ENCODE assay signal across 20 cellular contexts in the genomic region with DNA sequence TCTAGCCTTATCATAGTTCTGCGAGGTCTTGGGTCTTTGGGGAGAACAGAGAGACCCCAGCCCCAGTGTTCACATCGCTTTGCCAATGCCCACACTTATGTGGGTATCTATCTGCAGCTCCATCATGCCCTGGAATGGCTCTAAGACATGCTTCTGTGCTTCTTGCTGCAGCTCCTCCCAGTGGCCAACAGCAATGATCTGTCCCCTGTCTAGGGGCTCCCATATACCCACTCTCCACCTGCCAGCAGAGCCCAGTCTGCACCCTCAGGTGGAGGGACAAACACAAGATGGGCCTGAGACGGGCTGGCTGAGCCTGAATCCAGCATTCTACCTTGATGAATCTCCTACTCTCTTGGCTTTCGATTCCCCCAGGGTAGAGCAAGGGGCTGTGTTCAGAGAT. TPM values are rescaled to one million over a fixed set of nuclear protein-coding genes. Genes with fewer than 3 reads are reported as not detected.
A peak's percentile ranks its signal among the peaks of the same experiment; 100 is the strongest.
DNase-seq lines count a peak whose midpoint lies in the region; ATAC-seq, FAIRE-seq and TF ChIP-seq lines count a peak whose summit lies in the region.
"Had no signal": no experiment of that assay in that cellular context is flagged by ENCODE, and none has a peak within 500 bp of the region (broad histone marks: within the 10 kb centered on the region; RNA-seq: fewer than 3 reads in every experiment).

No MANE protein-coding gene starts in this region.

- in situ Hi-C loops in GM12878 (cut with MboI), result no loop called here

- peak; percentile 35 to 42 (median 35); a peak in 5 of 6 replicates for TF ChIP-seq CTCF in GM12878 (IDR thresholded peaks at IDR 0.05 in 2 of 3, conservative IDR thresholded peaks at IDR 0.05 in 1 of 3; ENCODE audit: control insufficient read depth in 2 of 3, extremely low read depth in 1 of 3, insufficient read depth in 1 of 3, low read depth in 3 of 3, low read length in 3 of 3)

- no peaks in the 10 kb centered on the region for H3K9me3 Mint-ChIP-seq in activated CD4-positive, alpha-beta T cell treated with anti-CD3 and anti-CD28 coated beads, Interleukin-2, amount 10 ng/mL, durations not matched to agents 24 days and 14 days
- H3K9me3 Mint-ChIP-seq: CD4-positive, alpha-beta T cell; T-cell had no signal

- no peak overlapping the region for H3K4me3 ChIP-seq in GM12878
- H3K4me3 ChIP-seq: breast epithelium, uterus had no signal

- BruUV-seq in GM12878 (replicated peaks; lab: Mats Ljungman, UMichigan), result no TSS peak

- no peak overlapping the region for H3K4me2 ChIP-seq in GM12878 (ENCODE audit: control insufficient read depth, insufficient read depth)

- SMC1A ChIA-PET in GM12878 (lab: Charles Lee; ENCODE audit: uncharacterized antibody, unreplicated experiment), result interaction anchor here (0.5 to 2.2 kb wide), 4 partner anchors 50 to 148 kb away, joined by 3 to 10 read pairs (median 6); no protein-coding TSS in a partner anchor

- no peak for TF ChIP-seq EP300 in GM12878 (IDR thresholded peaks at IDR 0.05; ENCODE audit: borderline replicate concordance in 1 of 2, control insufficient read depth in 1 of 2, low read depth in 2 of 2, low read length in 2 of 2)

- CTCF ChIA-PET in GM12878 (lab: Yijun Ruan, JAX), result interaction anchor here (0.8 to 4.3 kb wide), 12 partner anchors 10 to 322 kb away, joined by 3 to 26 read pairs (median 4); no protein-coding TSS in a partner anchor

- H3K27me3 Mint-ChIP-seq in activated CD4-positive, alpha-beta T cell treated with anti-CD3 and anti-CD28 coated beads, Interleukin-2, amount 10 ng/mL, durations not matched to agents 24 days and 14 days, result peaks cover 15% of the 10 kb centered on the region

- no peak overlapping the region for H2AFZ ChIP-seq in GM12878 (ENCODE audit: control insufficient read depth, low read depth, low read length)

- POLR2A ChIA-PET in GM12878 (lab: Charles Lee), result no interaction called here

- no peaks in the 10 kb centered on the region; the same call in 2 of the 3 replicates for H3K9me3 ChIP-seq in GM12878 (replicated peaks; ENCODE audit: control insufficient read depth, insufficient read depth, low read length)
- H3K9me3 ChIP-seq: uterus had no signal

- H3K4me1 ChIP-seq in GM12878 (ENCODE audit: control insufficient read depth, insufficient read depth, low read length), result no peaks in the 10 kb centered on the region
- H3K4me1 ChIP-seq: breast epithelium had no signal

- H4K20me1 ChIP-seq in GM12878 (ENCODE audit: control insufficient read depth, insufficient read depth), result no peaks in the 10 kb centered on the region

- FAIRE-seq in GM12878 (lab: Jason Lieb, UNC), result no peak
- FAIRE-seq: endometrium had no signal

- no peak overlapping the region for H3K9ac ChIP-seq in GM12878 (ENCODE audit: control insufficient read depth, insufficient read depth, low read length)

- H3K4me3 Mint-ChIP-seq in activated CD4-positive, alpha-beta T cell treated with anti-CD3 and anti-CD28 coated beads, Interleukin-2, amount 10 ng/mL, durations not matched to agents 24 days and 14 days, result no peak overlapping the region
- H3K4me3 Mint-ChIP-seq: activated naive CD8-positive, alpha-beta T cell; CD4-positive, alpha-beta T cell; T-cell had no signal

- no peak overlapping the region for H3K27ac ChIP-seq in GM12878 (ENCODE audit: control insufficient read depth, insufficient read depth)
- H3K27ac ChIP-seq: breast epithelium had no signal

- H3K27me3 ChIP-seq in GM12878 (replicated peaks in 1 of 2; ENCODE audit: control insufficient read depth in 2 of 2, insufficient read depth in 2 of 2, low read length in 1 of 2), result no peaks in the 10 kb centered on the region; a peak in 1 of 4 replicates
- H3K27me3 ChIP-seq: breast epithelium, uterus had no signal

- no peak overlapping the region for H3K27ac Mint-ChIP-seq in activated CD4-positive, alpha-beta T cell treated with anti-CD3 and anti-CD28 coated beads, Interleukin-2, amount 10 ng/mL, durations not matched to agents 24 days and 14 days
- H3K27ac Mint-ChIP-seq: activated naive CD8-positive, alpha-beta T cell; CD4-positive, alpha-beta T cell; T-cell had no signal

- RAD21 ChIA-PET in GM12878 (lab: Charles Lee; ENCODE audit: unreplicated experiment), result interaction anchor here (0.6 to 1.4 kb wide), 6 partner anchors 11 to 323 kb away, joined by 3 to 12 read pairs (median 4); no protein-coding TSS in a partner anchor

- no peaks in the 10 kb centered on the region for H3K36me3 ChIP-seq in GM12878 (ENCODE audit: control insufficient read depth in 2 of 2, insufficient read depth in 2 of 2, low read length in 1 of 2)
- H3K36me3 ChIP-seq: breast epithelium, uterus had no signal

- no peaks in the 10 kb centered on the region for H3K4me1 Mint-ChIP-seq in activated CD4-positive, alpha-beta T cell treated with anti-CD3 and anti-CD28 coated beads, Interleukin-2, amount 10 ng/mL, durations not matched to agents 24 days and 14 days
- H3K4me1 Mint-ChIP-seq: T-cell had no signal

- intact Hi-C loops in activated CD4-positive, alpha-beta T cell treated with anti-CD3 and anti-CD28 coated beads, Interleukin-2, amount 10 ng/mL, durations not matched to agents 24 days and 14 days (cut with micrococcal nuclease), result no loop called here
- intact Hi-C loops in GM12878 (cut with micrococcal nuclease; ENCODE audit: unreplicated experiment), result no loop called here

- no peaks in the 10 kb centered on the region for H3K79me2 ChIP-seq in GM12878 (ENCODE audit: control insufficient read depth, insufficient read depth, low read length)

- H3K36me3 Mint-ChIP-seq in activated CD4-positive, alpha-beta T cell treated with anti-CD3 and anti-CD28 coated beads, Interleukin-2, amount 10 ng/mL, durations not matched to agents 24 days and 14 days (ENCODE audit: low read depth), result no peaks in the 10 kb centered on the region
- H3K36me3 Mint-ChIP-seq: activated naive CD8-positive, alpha-beta T cell; T-cell had no signal

- no peak for TF ChIP-seq POLR2A in GM12878 (IDR thresholded peaks at IDR 0.05; ENCODE audit: low read depth, low read length)

- DNase-seq in activated CD4-positive, alpha-beta T cell treated with anti-CD3 and anti-CD28 coated beads, Interleukin-2, amount 10 ng/mL, durations not matched to agents 24 days and 14 days, result peak; percentile 51
- no peak for DNase-seq in activated CD4-positive, alpha-beta T cell treated with anti-CD3 and anti-CD28 coated beads for 1 hour
- DNase-seq in GM12878 (ENCODE audit: low read depth, low spot score) (no peak), lung microvascular endothelial cell (ENCODE audit: low read depth in 2 of 2) (peak; percentile 17 to 26), H4 (ENCODE audit: low spot score) (no peak)
- DNase-seq: 8988T; activated T-cell treated with anti-CD3 and anti-CD28 coated beads for 4 hours; CD4-positive, alpha-beta T cell; kidney glomerular epithelial cell; NCI-H1105; NCI-H226; stimulated activated naive CD4-positive, alpha-beta T cell; T-cell; uterus had no signal

- ATAC-seq in HG02885 (IDR thresholded peaks at IDR 0.05; ENCODE audit: poor library complexity, unreplicated experiment) (peak; percentile 54), GM12878 (peak; percentile 83), GM19463 (IDR thresholded peaks at IDR 0.05; ENCODE audit: unreplicated experiment) (no peak), GM18858 (IDR thresholded peaks at IDR 0.05; ENCODE audit: unreplicated experiment) (no peak)
- ATAC-seq: T-cell had no signal

- TF ChIP-seq RAD21 in GM12878 (IDR thresholded peaks at IDR 0.05; ENCODE audit: insufficient read depth, low read depth, low read length), result no peak; the same call in 1 of the 2 replicates

- 19% methylated on average over 4 of the region's 4 CpGs for WGBS in GM12878 (ENCODE audit: insufficient coverage, insufficient replicate concordance, low lambda C conversion rate, missing lambda C conversion rate)

TF ChIP-seq in GM12878, 131 proteins besides CTCF, POLR2A, EP300 and RAD21 (continues in another document):
- peak; percentile 32; the same call in 1 of the 2 replicates for TF ChIP-seq SMC3 (IDR thresholded peaks at IDR 0.05; ENCODE audit: borderline replicate concordance, low read length)
- TF ChIP-seq PAX5 (IDR thresholded peaks at IDR 0.05; ENCODE audit: borderline replicate concordance, low read depth, low read length), result no peak

RNA-seq across cellular contexts. Expression of a gene that starts 14.6 kb away (rescaled TPM):
- total RNA-seq in activated CD4-positive, alpha-beta T cell treated with anti-CD3 and anti-CD28 coated beads, Interleukin-2, amount 10 ng/mL, durations not matched to agents 24 days and 14 days, result 54.5 and 54.9 TPM in 2 replicates
- 67.9 and 68.0 TPM in 2 replicates for total RNA-seq in GM12878 (2013; cell fraction: nucleolus; rRNA removed)
- total RNA-seq in GM12878 (2014; rRNA removed) (24.9 and 25.7 TPM in 2 replicates), GM12878 (2014; rRNA removed; fragmentation: Illumina TruSeq; extraction: Trizol) (27.2 and 28.9 TPM in 2 replicates), GM12878 (2021) (93.1 and 94.8 TPM in 2 replicates), lung microvascular endothelial cell (16.1 and 23.5 TPM in 2 replicates)
- 64.4 TPM for polyA plus RNA-seq in GM12878 (2011; ENCODE audit: low read depth)
- polyA plus RNA-seq in GM12878 (2011; rRNA removed) (27.0 and 35.0 TPM in 2 replicates), GM12878 (2014; fragmentation: Illumina TruSeq; extraction: Trizol) (63.7 and 98.6 TPM in 2 replicates), GM12878 (2014; fragmentation: Nextera tagmentation; extraction: Ambion mirVana) (10 to 100 TPM; 12.9 to 18.1 TPM), GM12878 (2014; rRNA removed) (64.9 and 67.3 TPM in 2 replicates), GM12878 (2016; fragmentation: Nextera tagmentation; extraction: Ambion mirVana) (100 to 1,000 TPM; 123 to 130 TPM)
- 63.7 and 66.4 TPM in 2 replicates for polyA plus RNA-seq in GM12878 (2011; cell fraction: cytosol; rRNA removed)
- polyA plus RNA-seq in GM12878 (2011; cell fraction: nucleus; rRNA removed), result 46.5 and 46.6 TPM in 2 replicates
- polyA plus RNA-seq in GM12878 (2012), result 82.2 and 86.0 TPM in 2 replicates
- 25.2 and 44.6 TPM in 2 replicates for polyA minus RNA-seq in GM12878 (2011; rRNA and poly(A)+ RNA removed)
- 19.5 and 24.0 TPM in 2 replicates for polyA minus RNA-seq in GM12878 (2011; cell fraction: cytosol; rRNA and poly(A)+ RNA removed)
- polyA minus RNA-seq in GM12878 (2011; cell fraction: nucleus; rRNA and poly(A)+ RNA removed), result 18.0 and 33.5 TPM in 2 replicates
- 38.0 and 41.5 TPM in 2 replicates for total RNA-seq in H4 (2014; rRNA removed; shearing (Covaris generic))

Comparison
In these comparisons a context has a peak if more than half of its experiments do, and no peak if none do; other contexts are left out.
1. DNase-seq: peak in activated CD4-positive, alpha-beta T cell treated with anti-CD3 and anti-CD28 coated beads, Interleukin-2, amount 10 ng/mL, durations not matched to agents 24 days and 14 days (single experiment) and lung microvascular endothelial cell (2 of 2); none in activated CD4-positive, alpha-beta T cell treated with anti-CD3 and anti-CD28 coated beads for 1 hour (single experiment), GM12878 (single experiment) and H4 (single experiment).
2. ATAC-seq: peak in HG02885 (single experiment) and GM12878 (single experiment); none in GM19463 (single experiment) and GM18858 (single experiment).